10 cellular contexts compared by ENCODE assay signal in genomic region chr22:17970205-17970708, GRCh38. TPM values are rescaled to one million over a fixed set of nuclear protein-coding genes. Genes with fewer than 3 reads are reported as not detected.
DNase-seq lines count a peak whose midpoint lies in the region; ATAC-seq, FAIRE-seq and TF ChIP-seq lines count a peak whose summit lies in the region.
"Had no signal": no experiment of that assay in that cellular context is flagged by ENCODE, and none has a peak within 500 bp of the region (broad histone marks: within the 10 kb centered on the region; RNA-seq: fewer than 3 reads in every experiment).

No MANE protein-coding gene starts in this region.

- H2AFZ ChIP-seq in astrocyte (ENCODE audit: low read depth, low read length): no peak overlapping the region

- H3K9me3 ChIP-seq in AG04450 (ENCODE audit: control insufficient read depth, insufficient read depth, low read length) (no peaks in the 10 kb centered on the region), astrocyte (ENCODE audit: insufficient read depth, low read depth, low read length) (no peaks in the 10 kb centered on the region)
- H3K9me3 ChIP-seq: left lung had no signal

- no peaks in the 10 kb centered on the region for H3K36me3 ChIP-seq in astrocyte (ENCODE audit: insufficient read depth, low read length)
- H3K36me3 ChIP-seq: left lung had no signal

- H4K20me1 ChIP-seq in astrocyte (ENCODE audit: insufficient read depth, low read length): peaks cover 62% of the 10 kb centered on the region

- H3K27me3 ChIP-seq in AG04450 (ENCODE audit: control insufficient read depth, insufficient read depth, low read length): no peaks in the 10 kb centered on the region
- H3K27me3 ChIP-seq in astrocyte (ENCODE audit: insufficient read depth, low read length): no peaks in the 10 kb centered on the region
- H3K27me3 ChIP-seq: left lung had no signal

- FAIRE-seq in astrocyte (lab: Jason Lieb, UNC): no peak

- CTCF ChIA-PET in AG04450 (lab: Charles Lee): interaction anchor here (0.8 kb wide), 1 partner anchor 53 kb away, joined by 4 read pairs; no protein-coding TSS in a partner anchor
- CTCF ChIA-PET in activated CD8-positive, alpha-beta T cell treated with anti-CD3 and anti-CD28 coated beads, Interleukin-2, amount 10 ng/mL, durations not matched to agents 7 days and 5 days (lab: Charles Lee): no interaction called here

- POLR2A ChIA-PET in AG04450 (lab: Yijun Ruan, JAX): interaction anchor here (0.5 to 1.3 kb wide), 4 partner anchors 10 to 402 kb away, joined by 3 to 6 read pairs (median 4); partner anchors contain the start of gene PEX26
- POLR2A ChIA-PET in activated CD8-positive, alpha-beta T cell treated with anti-CD3 and anti-CD28 coated beads, Interleukin-2, amount 10 ng/mL, durations not matched to agents 7 days and 5 days (lab: Charles Lee): no interaction called here

- TF ChIP-seq CTCF in AG04450 (IDR thresholded peaks at IDR 0.05; ENCODE audit: low read depth, low read length) (no peak), astrocyte (IDR thresholded peaks at IDR 0.05; ENCODE audit: insufficient read depth, low read depth, low read length) (no peak), GM10266 (IDR thresholded peaks at IDR 0.05; ENCODE audit: control insufficient read depth, insufficient read depth, low read depth, missing control alignments) (no peak)

- DNase-seq in AG04450 (ENCODE audit: low read depth, low spot score) (no peak), M059J (ENCODE audit: low read depth) (peak; percentile 39), astrocyte (ENCODE audit: low read depth) (peak; percentile 52), left kidney (ENCODE audit: low read depth, low spot score) (peak; percentile 49), dedifferentiated amniotic fluid mesenchymal stem cell (ENCODE audit: extremely low spot score) (no peak), GM10266 (ENCODE audit: extremely low spot score) (no peak)
- no peak for DNase-seq in activated CD8-positive, alpha-beta T cell treated with anti-CD3 and anti-CD28 coated beads, Interleukin-2, amount 10 ng/mL, durations not matched to agents 7 days and 5 days
- DNase-seq: left lung, NCI-H2081 had no signal

- H3K4me2 ChIP-seq in astrocyte (ENCODE audit: low read length): peak overlapping the region; percentile 53

- no peak overlapping the region for H3K4me3 ChIP-seq in AG04450 (ENCODE audit: low read depth, low read length)
- H3K4me3 ChIP-seq in astrocyte (ENCODE audit: insufficient read depth, low read depth, low read length): no peak overlapping the region
- H3K4me3 ChIP-seq: left lung had no signal

- H3K9me3 Mint-ChIP-seq in astrocyte (ENCODE audit: unreplicated experiment): no peaks in the 10 kb centered on the region
- H3K9me3 Mint-ChIP-seq in activated CD8-positive, alpha-beta T cell treated with anti-CD3 and anti-CD28 coated beads, Interleukin-2, amount 10 ng/mL, durations not matched to agents 7 days and 5 days (ENCODE audit: insufficient read depth): no peaks in the 10 kb centered on the region

- peaks cover 30% of the 10 kb centered on the region for H3K4me1 ChIP-seq in astrocyte (ENCODE audit: insufficient read depth, low read length)

- peaks cover 93% of the 10 kb centered on the region for H3K79me2 ChIP-seq in astrocyte (ENCODE audit: insufficient read depth, low read length)

- peaks cover 11% of the 10 kb centered on the region for H3K36me3 Mint-ChIP-seq in astrocyte (ENCODE audit: low read depth, unreplicated experiment)
- H3K36me3 Mint-ChIP-seq in activated CD8-positive, alpha-beta T cell treated with anti-CD3 and anti-CD28 coated beads, Interleukin-2, amount 10 ng/mL, durations not matched to agents 7 days and 5 days (ENCODE audit: low read depth): no peaks in the 10 kb centered on the region

- H3K9ac ChIP-seq in astrocyte (ENCODE audit: low read length): peak overlapping the region; percentile 80

- no peaks in the 10 kb centered on the region for H3K27me3 Mint-ChIP-seq in astrocyte (ENCODE audit: low read depth, unreplicated experiment)
- no peaks in the 10 kb centered on the region for H3K27me3 Mint-ChIP-seq in activated CD8-positive, alpha-beta T cell treated with anti-CD3 and anti-CD28 coated beads, Interleukin-2, amount 10 ng/mL, durations not matched to agents 7 days and 5 days (ENCODE audit: low read depth)

- H3K27ac ChIP-seq in AG04450 (ENCODE audit: low read depth, low read length) (peak overlapping the region; percentile 95), astrocyte (ENCODE audit: low read depth, low read length) (peak overlapping the region; percentile 88)

- ATAC-seq in activated CD8-positive, alpha-beta T cell treated with anti-CD3 and anti-CD28 coated beads, Interleukin-2, amount 10 ng/mL, durations not matched to agents 7 days and 5 days: no peak
- ATAC-seq in HG03460 (IDR thresholded peaks at IDR 0.05; ENCODE audit: unreplicated experiment): no peak
- ATAC-seq: left lung had no signal

- H3K4me1 Mint-ChIP-seq in astrocyte (ENCODE audit: low read depth, unreplicated experiment): peaks cover 64% of the 10 kb centered on the region
- H3K4me1 Mint-ChIP-seq in activated CD8-positive, alpha-beta T cell treated with anti-CD3 and anti-CD28 coated beads, Interleukin-2, amount 10 ng/mL, durations not matched to agents 7 days and 5 days (ENCODE audit: low read depth): peaks cover 18% of the 10 kb centered on the region

- H3K4me3 Mint-ChIP-seq in astrocyte (ENCODE audit: unreplicated experiment): no peak overlapping the region
- H3K4me3 Mint-ChIP-seq in activated CD8-positive, alpha-beta T cell treated with anti-CD3 and anti-CD28 coated beads, Interleukin-2, amount 10 ng/mL, durations not matched to agents 7 days and 5 days: no peak overlapping the region

- H3K27ac Mint-ChIP-seq in astrocyte (ENCODE audit: unreplicated experiment): peak overlapping the region; percentile 96
- H3K27ac Mint-ChIP-seq in activated CD8-positive, alpha-beta T cell treated with anti-CD3 and anti-CD28 coated beads, Interleukin-2, amount 10 ng/mL, durations not matched to agents 7 days and 5 days: no peak overlapping the region

RNA-seq across cellular contexts. Expression of gene MICAL3, which starts 54.1 kb away (rescaled TPM):
- polyA plus RNA-seq in AG04450 (2011; rRNA removed): 17.8 and 18.5 TPM in 2 replicates
- 29.1 and 40.9 TPM in 2 replicates for polyA minus RNA-seq in AG04450 (2011; rRNA and poly(A)+ RNA removed)
- total RNA-seq in M059J (2014; rRNA removed; shearing (Covaris generic)): 20.8 and 33.6 TPM in 2 replicates
- total RNA-seq in astrocyte: 101 and 113 TPM in 2 replicates
- 10 to 100 TPM; 26.4 to 29.7 TPM for total RNA-seq in activated CD8-positive, alpha-beta T cell treated with anti-CD3 and anti-CD28 coated beads, Interleukin-2, amount 10 ng/mL, durations not matched to agents 7 days and 5 days

Comparison
In these comparisons a context has a peak if more than half of its experiments do, and no peak if none do; other contexts are left out.
1. DNase-seq: peak in M059J (single experiment), astrocyte (single experiment) and left kidney (single experiment); none in AG04450 (single experiment), activated CD8-positive, alpha-beta T cell treated with anti-CD3 and anti-CD28 coated beads, Interleukin-2, amount 10 ng/mL, durations not matched to agents 7 days and 5 days (single experiment), dedifferentiated amniotic fluid mesenchymal stem cell (single experiment) and GM10266 (single experiment).